29 cellular contexts compared by ENCODE assay signal in genomic region chr2:239144713-239144999, GRCh38.
"Had no signal": no experiment of that assay in that cellular context is flagged by ENCODE, and none has a peak within 500 bp of the region (broad histone marks: within the 10 kb centered on the region; RNA-seq: fewer than 3 reads in every experiment).

No MANE protein-coding gene starts in this region.

- H3K4me1 Mint-ChIP-seq: activated naive CD4-positive, alpha-beta T cell treated with anti-CD3 and anti-CD28 coated beads, Interleukin-2, amount 10 ng/mL, durations not matched to agents 7 days and 5 days; neural progenitor cell; stimulated activated naive B cell treated with anti-CD40 and anti-IgM and Interleukin-4, amounts not matched to agents 10 μg/mL and 1 μg/mL and 100 μg/mL, for 72 hours; WTC11 had no signal

- H3K4me3 Mint-ChIP-seq: activated CD4-positive, alpha-beta memory T cell treated with anti-CD3 and anti-CD28 coated beads, Interleukin-2, amount 10 ng/mL, durations not matched to agents 7 days and 5 days; activated CD4-positive, alpha-beta T cell treated with anti-CD3 and anti-CD28 coated beads, Interleukin-2, amount 10 ng/mL, durations not matched to agents 7 days and 5 days; activated naive CD4-positive, alpha-beta T cell treated with anti-CD3 and anti-CD28 coated beads, Interleukin-2, amount 10 ng/mL, durations not matched to agents 7 days and 5 days; activated naive CD8-positive, alpha-beta T cell treated with anti-CD3 and anti-CD28 coated beads, Interleukin-2, amount 10 ng/mL, durations not matched to agents 7 days and 5 days; activated T-cell treated with anti-CD3 and anti-CD28 coated beads, Interleukin-2, amount 50 U/mL, for 24 hours; natural killer cell; neural progenitor cell; stimulated activated naive B cell treated with anti-CD40 and anti-IgM and Interleukin-4, amounts not matched to agents 10 μg/mL and 1 μg/mL and 100 μg/mL, for 72 hours; WTC11 had no signal

- H3K27me3 ChIP-seq: brain microvascular endothelial cell, esophagus squamous epithelium, left lung, neural progenitor cell, right atrium auricular region, stomach, thyroid gland, upper lobe of left lung, vagina had no signal

- H3K9me3 Mint-ChIP-seq: activated CD4-positive, alpha-beta memory T cell treated with anti-CD3 and anti-CD28 coated beads, Interleukin-2, amount 10 ng/mL, durations not matched to agents 7 days and 5 days; activated CD4-positive, alpha-beta T cell treated with anti-CD3 and anti-CD28 coated beads, Interleukin-2, amount 10 ng/mL, durations not matched to agents 7 days and 5 days; activated naive CD4-positive, alpha-beta T cell treated with anti-CD3 and anti-CD28 coated beads, Interleukin-2, amount 10 ng/mL, durations not matched to agents 7 days and 5 days; activated naive CD8-positive, alpha-beta T cell treated with anti-CD3 and anti-CD28 coated beads, Interleukin-2, amount 10 ng/mL, durations not matched to agents 7 days and 5 days; activated T-cell treated with anti-CD3 and anti-CD28 coated beads, Interleukin-2, amount 50 U/mL, for 24 hours; neural progenitor cell; stimulated activated naive B cell treated with anti-CD40 and anti-IgM and Interleukin-4, amounts not matched to agents 10 μg/mL and 1 μg/mL and 100 μg/mL, for 72 hours; WTC11 had no signal

- H3K27ac Mint-ChIP-seq: activated CD4-positive, alpha-beta memory T cell treated with anti-CD3 and anti-CD28 coated beads, Interleukin-2, amount 10 ng/mL, durations not matched to agents 7 days and 5 days; activated CD4-positive, alpha-beta T cell treated with anti-CD3 and anti-CD28 coated beads, Interleukin-2, amount 10 ng/mL, durations not matched to agents 7 days and 5 days; activated naive CD4-positive, alpha-beta T cell treated with anti-CD3 and anti-CD28 coated beads, Interleukin-2, amount 10 ng/mL, durations not matched to agents 7 days and 5 days; activated naive CD8-positive, alpha-beta T cell treated with anti-CD3 and anti-CD28 coated beads, Interleukin-2, amount 10 ng/mL, durations not matched to agents 7 days and 5 days; activated T-cell treated with anti-CD3 and anti-CD28 coated beads, Interleukin-2, amount 50 U/mL, for 24 hours; natural killer cell; neural progenitor cell; stimulated activated naive B cell treated with anti-CD40 and anti-IgM and Interleukin-4, amounts not matched to agents 10 μg/mL and 1 μg/mL and 100 μg/mL, for 72 hours; WTC11 had no signal

- H3K27ac ChIP-seq: brain microvascular endothelial cell, epithelial cell of prostate, left lung, neural progenitor cell, parathyroid adenoma, right atrium auricular region, thyroid gland, upper lobe of left lung, vagina had no signal

- H3K36me3 Mint-ChIP-seq: natural killer cell had no signal

- H3K4me3 ChIP-seq: esophagus squamous epithelium, left lung, lung, neural progenitor cell, right atrium auricular region, stomach, thyroid gland, upper lobe of left lung, vagina had no signal

- H3K27me3 Mint-ChIP-seq: activated CD4-positive, alpha-beta memory T cell treated with anti-CD3 and anti-CD28 coated beads, Interleukin-2, amount 10 ng/mL, durations not matched to agents 7 days and 5 days; activated CD4-positive, alpha-beta T cell treated with anti-CD3 and anti-CD28 coated beads, Interleukin-2, amount 10 ng/mL, durations not matched to agents 7 days and 5 days; activated naive CD4-positive, alpha-beta T cell treated with anti-CD3 and anti-CD28 coated beads, Interleukin-2, amount 10 ng/mL, durations not matched to agents 7 days and 5 days; activated naive CD8-positive, alpha-beta T cell treated with anti-CD3 and anti-CD28 coated beads, Interleukin-2, amount 10 ng/mL, durations not matched to agents 7 days and 5 days; activated T-cell treated with anti-CD3 and anti-CD28 coated beads, Interleukin-2, amount 50 U/mL, for 24 hours; stimulated activated naive B cell treated with anti-CD40 and anti-IgM and Interleukin-4, amounts not matched to agents 10 μg/mL and 1 μg/mL and 100 μg/mL, for 72 hours had no signal

- DNase-seq: activated CD4-positive, alpha-beta memory T cell treated with anti-CD3 and anti-CD28 coated beads, Interleukin-2, amount 10 ng/mL, durations not matched to agents 7 days and 5 days; activated CD4-positive, alpha-beta T cell treated with anti-CD3 and anti-CD28 coated beads for 1 hour; activated CD4-positive, alpha-beta T cell treated with anti-CD3 and anti-CD28 coated beads, Interleukin-2, amount 10 ng/mL, durations not matched to agents 7 days and 5 days; activated CD8-positive, alpha-beta memory T cell treated with anti-CD3 and anti-CD28 coated beads, Interleukin-2, amount 50 U/mL, for 48 hours; activated gamma-delta T cell; activated naive CD4-positive, alpha-beta T cell treated with anti-CD3 and anti-CD28 coated beads, Interleukin-2, amount 10 ng/mL, durations not matched to agents 7 days and 5 days; activated naive CD8-positive, alpha-beta T cell treated with anti-CD3 and anti-CD28 coated beads, Interleukin-2, amount 10 ng/mL, durations not matched to agents 7 days and 5 days; activated T-cell treated with anti-CD3 and anti-CD28 coated beads, Interleukin-2, amount 50 U/mL, for 24 hours; brain microvascular endothelial cell; dermis blood vessel endothelial cell; effector CD8-positive, alpha-beta T cell; esophagus squamous epithelium; foreskin melanocyte; natural killer cell; occipital lobe; stimulated activated CD4-positive, alpha-beta T cell treated with anti-CD3 and anti-CD28 coated beads, Interleukin-15, amount 100 ng/mL, for 24 hours; stimulated activated CD4-positive, alpha-beta T cell treated with anti-CD3 and anti-CD28 coated beads, Interleukin-2, amount 100 ng/mL, for 24 hours; stimulated activated naive B cell treated with anti-CD40 and anti-IgM and Interleukin-4, amounts not matched to agents 10 μg/mL and 1 μg/mL and 100 μg/mL, for 72 hours; stomach; thyroid gland; upper lobe of left lung had no signal
